ENCODE assay signal across 3 cellular contexts in the genomic region with DNA sequence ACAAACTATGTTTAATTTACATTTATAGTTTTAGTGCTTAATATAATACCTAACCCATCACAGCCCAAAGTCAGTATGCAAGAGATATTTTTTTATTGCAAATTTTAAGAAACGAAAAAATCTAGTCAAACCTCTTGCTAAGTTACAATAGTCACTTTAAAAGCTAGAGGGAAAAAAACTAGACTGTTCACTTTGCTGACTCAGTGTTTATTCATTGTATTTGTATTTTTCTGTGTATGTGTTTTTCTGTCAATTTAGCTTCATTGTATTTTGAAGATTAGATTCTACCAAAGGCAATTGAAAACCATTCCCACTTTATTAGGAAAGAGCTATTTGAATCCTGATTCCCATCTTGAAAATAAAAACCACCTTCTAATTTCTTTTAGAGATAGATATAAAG.
TF ChIP-seq lines count a peak whose summit lies in the region.

No MANE protein-coding gene starts in this region.

TF ChIP-seq in IMR-90, 13 proteins besides CTCF, POLR2A, EP300 and RAD21:
- peak; percentile 92 for TF ChIP-seq MAFK (IDR thresholded peaks at IDR 0.05; ENCODE audit: low read depth, low read length)
- TF ChIP-seq RFX5 (IDR thresholded peaks at IDR 0.05; ENCODE audit: low read depth, low read length) = no peak

TF ChIP-seq in K562, 482 proteins besides CTCF, POLR2A, EP300 and RAD21 (continues in another document):
- no peak for TF ChIP-seq CTCFL (IDR thresholded peaks at IDR 0.05; ENCODE audit: borderline replicate concordance, insufficient read depth, low read depth, low read length, poor library complexity, severe bottlenecking)
- no peak for TF ChIP-seq RBM15 (IDR thresholded peaks at IDR 0.05; ENCODE audit: insufficient read depth, low read length)
- TF ChIP-seq XRCC4 (IDR thresholded peaks at IDR 0.05; ENCODE audit: extremely low read depth, insufficient read depth, insufficient read length) = no peak
- TF ChIP-seq C11orf30 (IDR thresholded peaks at IDR 0.05; ENCODE audit: low read depth) = peak; percentile 27; the same call in 1 of the 2 replicates
- no peak for TF ChIP-seq U2AF1 (optimal IDR thresholded peaks at IDR 0.05; ENCODE audit: low read depth, low read length)
- TF ChIP-seq GABPB2 (CRISPR knock-in tag; conservative IDR thresholded peaks at IDR 0.05) = no peak
- no peak for TF ChIP-seq SREBF2 (CRISPR knock-in tag; IDR thresholded peaks at IDR 0.05)
- no peak for TF ChIP-seq ELF1 (tag; IDR thresholded peaks at IDR 0.05)
- no peak for TF ChIP-seq MTA2 (IDR thresholded peaks at IDR 0.05; ENCODE audit: low read depth)
- TF ChIP-seq SAP30 (IDR thresholded peaks at IDR 0.05; ENCODE audit: borderline replicate concordance, insufficient read depth, low read depth, low read length, poor library complexity, severe bottlenecking) = no peak
- TF ChIP-seq ZNF785 (CRISPR knock-in tag; IDR thresholded peaks at IDR 0.05) = no peak
- no peak for TF ChIP-seq ZNF212 (CRISPR knock-in tag; IDR thresholded peaks at IDR 0.05)
- peak; percentile 62; the same call in 1 of the 2 replicates for TF ChIP-seq MAFK (IDR thresholded peaks at IDR 0.05; ENCODE audit: low read length)
- TF ChIP-seq, protein P1, sequence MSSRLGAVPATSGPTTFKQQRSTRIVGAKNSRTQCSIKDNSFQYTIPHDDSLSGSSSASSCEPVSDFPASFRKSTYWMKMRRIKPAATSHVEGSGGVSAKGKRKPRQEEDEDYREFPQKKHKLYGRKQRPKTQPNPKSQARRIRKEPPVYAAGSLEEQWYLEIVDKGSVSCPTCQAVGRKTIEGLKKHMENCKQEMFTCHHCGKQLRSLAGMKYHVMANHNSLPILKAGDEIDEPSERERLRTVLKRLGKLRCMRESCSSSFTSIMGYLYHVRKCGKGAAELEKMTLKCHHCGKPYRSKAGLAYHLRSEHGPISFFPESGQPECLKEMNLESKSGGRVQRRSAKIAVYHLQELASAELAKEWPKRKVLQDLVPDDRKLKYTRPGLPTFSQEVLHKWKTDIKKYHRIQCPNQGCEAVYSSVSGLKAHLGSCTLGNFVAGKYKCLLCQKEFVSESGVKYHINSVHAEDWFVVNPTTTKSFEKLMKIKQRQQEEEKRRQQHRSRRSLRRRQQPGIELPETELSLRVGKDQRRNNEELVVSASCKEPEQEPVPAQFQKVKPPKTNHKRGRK (tag; IDR thresholded peaks at IDR 0.05) = no peak
- TF ChIP-seq ZNF445 (CRISPR knock-in tag; IDR thresholded peaks at IDR 0.05; ENCODE audit: low read depth) = no peak
- no peak for TF ChIP-seq CLOCK (CRISPR knock-in tag; IDR thresholded peaks at IDR 0.05; ENCODE audit: borderline replicate concordance)
- TF ChIP-seq KLF16 (IDR thresholded peaks at IDR 0.05) = no peak
- no peak for TF ChIP-seq LCOR (CRISPR knock-in tag; IDR thresholded peaks at IDR 0.05)
- peak; percentile 57 for TF ChIP-seq MAFF (IDR thresholded peaks at IDR 0.05; ENCODE audit: low read length)
- no peak for TF ChIP-seq EP400 (IDR thresholded peaks at IDR 0.05)
- TF ChIP-seq MAFG (tag; conservative IDR thresholded peaks at IDR 0.05) = peak; percentile 35; the same call in 1 of the 2 replicates
- TF ChIP-seq DMBX1 (CRISPR knock-in tag; IDR thresholded peaks at IDR 0.05; ENCODE audit: borderline replicate concordance) = no peak
- no peak for TF ChIP-seq NFYB (IDR thresholded peaks at IDR 0.05; ENCODE audit: extremely low read depth, insufficient read length)
- TF ChIP-seq ZNF316 (IDR thresholded peaks at IDR 0.05) = peak; percentile 61; the same call in 1 of the 2 replicates
- no peak for TF ChIP-seq HMGN3 (IDR thresholded peaks at IDR 0.05; ENCODE audit: borderline replicate concordance, extremely low read depth, insufficient read length, low read depth, low read length)

TF ChIP-seq in H1, 55 proteins besides CTCF, POLR2A, EP300 and RAD21:
- TF ChIP-seq JUND (IDR thresholded peaks at IDR 0.05; ENCODE audit: low read length) (no peak), MAFK (IDR thresholded peaks at IDR 0.05; ENCODE audit: low read depth, low read length) (peak; percentile 63; the same call in 1 of the 2 replicates)
TF ChIP-seq in H1: peak in this region for 1.
